Comparison of ENCODE assay signal across 1 cellular context in the genomic region with DNA sequence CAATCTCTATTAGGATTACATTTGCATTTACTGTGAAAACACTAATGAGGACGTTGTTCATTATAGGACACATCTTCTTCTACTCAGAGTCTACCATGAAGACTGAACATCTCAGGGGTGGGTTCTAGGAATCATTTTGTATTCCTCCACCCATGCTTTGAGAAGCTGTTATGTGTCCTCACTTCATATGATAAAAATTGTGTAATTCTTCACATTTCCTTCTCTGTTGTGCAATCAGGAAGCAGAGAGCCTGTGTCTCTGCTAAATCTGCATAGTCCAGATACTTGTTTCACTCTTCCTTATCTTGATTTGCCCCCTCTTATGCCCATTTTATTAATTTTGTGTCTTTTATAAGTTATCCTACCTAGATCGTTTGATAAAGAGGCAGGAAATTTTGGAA.
TF ChIP-seq lines count a peak whose summit lies in the region.

No MANE protein-coding gene starts in this region.

TF ChIP-seq in H1, 55 proteins besides CTCF, POLR2A, EP300 and RAD21 (continued from another document):
- TF ChIP-seq, protein P1, sequence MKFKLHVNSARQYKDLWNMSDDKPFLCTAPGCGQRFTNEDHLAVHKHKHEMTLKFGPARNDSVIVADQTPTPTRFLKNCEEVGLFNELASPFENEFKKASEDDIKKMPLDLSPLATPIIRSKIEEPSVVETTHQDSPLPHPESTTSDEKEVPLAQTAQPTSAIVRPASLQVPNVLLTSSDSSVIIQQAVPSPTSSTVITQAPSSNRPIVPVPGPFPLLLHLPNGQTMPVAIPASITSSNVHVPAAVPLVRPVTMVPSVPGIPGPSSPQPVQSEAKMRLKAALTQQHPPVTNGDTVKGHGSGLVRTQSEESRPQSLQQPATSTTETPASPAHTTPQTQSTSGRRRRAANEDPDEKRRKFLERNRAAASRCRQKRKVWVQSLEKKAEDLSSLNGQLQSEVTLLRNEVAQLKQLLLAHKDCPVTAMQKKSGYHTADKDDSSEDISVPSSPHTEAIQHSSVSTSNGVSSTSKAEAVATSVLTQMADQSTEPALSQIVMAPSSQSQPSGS (IDR thresholded peaks at IDR 0.05; ENCODE audit: low read length): no peak
- TF ChIP-seq, protein P2, sequence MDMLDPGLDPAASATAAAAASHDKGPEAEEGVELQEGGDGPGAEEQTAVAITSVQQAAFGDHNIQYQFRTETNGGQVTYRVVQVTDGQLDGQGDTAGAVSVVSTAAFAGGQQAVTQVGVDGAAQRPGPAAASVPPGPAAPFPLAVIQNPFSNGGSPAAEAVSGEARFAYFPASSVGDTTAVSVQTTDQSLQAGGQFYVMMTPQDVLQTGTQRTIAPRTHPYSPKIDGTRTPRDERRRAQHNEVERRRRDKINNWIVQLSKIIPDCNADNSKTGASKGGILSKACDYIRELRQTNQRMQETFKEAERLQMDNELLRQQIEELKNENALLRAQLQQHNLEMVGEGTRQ (IDR thresholded peaks at IDR 0.05; ENCODE audit: low read length): no peak
